In genomic region chr17:45063198-45063597, GRCh38 we compare ENCODE assay signal across 11 cellular contexts. TPM values are rescaled to one million over a fixed set of nuclear protein-coding genes. Genes with fewer than 3 reads are reported as not detected.
A peak's percentile ranks its signal among the peaks of the same experiment; 100 is the strongest.
DNase-seq lines count a peak whose midpoint lies in the region; ATAC-seq, FAIRE-seq and TF ChIP-seq lines count a peak whose summit lies in the region.
"Had no signal": no experiment of that assay in that cellular context is flagged by ENCODE, and none has a peak within 500 bp of the region (broad histone marks: within the 10 kb centered on the region; RNA-seq: fewer than 3 reads in every experiment).

No MANE protein-coding gene starts in this region.

- no peak for FAIRE-seq in HepG2 (lab: Jason Lieb, UNC)

- CTCF ChIA-PET in HepG2 (lab: Yijun Ruan, JAX; ENCODE audit: low intra/inter-chr PET ratio, low total read pairs) = no interaction called here

- H3K27ac ChIP-seq in HepG2 (ENCODE audit: extremely low read length, insufficient read depth, low read length) = peak overlapping the region; percentile 5
- no peak overlapping the region for H3K27ac ChIP-seq in right lobe of liver
- H3K27ac ChIP-seq in dorsolateral prefrontal cortex = peak overlapping the region in 16 of 59 donors; percentile 10 to 98 (median 48)
- peak overlapping the region; percentile 1 to 92 (median 44) for H3K27ac ChIP-seq in transverse colon
- no peak overlapping the region for H3K27ac ChIP-seq in foreskin keratinocyte
- H3K27ac ChIP-seq: body of pancreas had no signal

- POLR2A ChIA-PET in HepG2 (lab: Yijun Ruan, JAX) = interaction anchor here (0.6 to 1.1 kb wide), 4 partner anchors 13 to 85 kb away, joined by 3 read pairs; partner anchors contain the start of gene HEXIM1

- ATAC-seq in HepG2 = no peak
- ATAC-seq in right lobe of liver = no peak
- ATAC-seq in esophagus mucosa = no peak
- ATAC-seq in foreskin keratinocyte = no peak
- ATAC-seq: body of pancreas had no signal

- H3K9ac ChIP-seq in HepG2 (ENCODE audit: insufficient read depth, low read depth, low read length) = 0 out of 2 replicates have a peak overlapping the region, but pooled peaks have one; percentile 11

- H3K9me3 ChIP-seq in HepG2 (ENCODE audit: low read length) (no peaks in the 10 kb centered on the region), right lobe of liver (no peaks in the 10 kb centered on the region), transverse colon (no peaks in the 10 kb centered on the region)
- H3K9me3 ChIP-seq: body of pancreas had no signal

- no TSS peak for BruUV-seq in HepG2 (replicated peaks; lab: Mats Ljungman, UMichigan)

- WGBS in HepG2 (ENCODE audit: low lambda C conversion rate) = 92% methylated on average over 1 of the region's 1 CpG
- 50% methylated on average over 1 of the region's 1 CpG for WGBS in right lobe of liver (ENCODE audit: insufficient coverage, low coverage, low lambda C conversion rate, missing lambda C conversion rate)
- WGBS in transverse colon (ENCODE audit: low coverage in 1 of 2), 2 donors = 35 to 82% methylated on average over 1 of the region's 1 CpG

- intact Hi-C loops in HepG2 (cut with micrococcal nuclease; ENCODE audit: unreplicated experiment) (no loop called here), right lobe of liver (cut with DNase I) (no loop called here), dorsolateral prefrontal cortex (cut with DNase I) (loop anchor here in 1 of 2 donors (10.0 kb wide), 1 partner anchor 252 kb away; the partner anchor contains the start of gene MAP3K14), transverse colon (cut with DNase I; ENCODE audit: low total_unique reads) (no loop called here)

- DNase-seq in HepG2 (ENCODE audit: low spot score) = no peak
- no peak for DNase-seq in right lobe of liver
- peak; percentile 85 for DNase-seq in OCI-M1 (lab: John Stamatoyannopoulos, UW)
- DNase-seq in dorsolateral prefrontal cortex = no peak
- no peak for DNase-seq in transverse colon
- no peak for DNase-seq in foreskin keratinocyte
- DNase-seq in DMS53 (lab: John Stamatoyannopoulos, UW) = no peak
- DNase-seq: activated CD4-positive, alpha-beta T cell treated with anti-CD3 and anti-CD28 coated beads for 4 hours; body of pancreas; CD4-positive, CD25-positive, alpha-beta regulatory T cell had no signal

- H3K4me1 ChIP-seq in HepG2 (ENCODE audit: insufficient read depth, low read length) = peaks cover 46% of the 10 kb centered on the region
- H3K4me1 ChIP-seq in right lobe of liver = peaks cover 0 to 35% (median 14%) of the 10 kb centered on the region in 4 donors
- peaks cover 27 to 77% (median 55%) of the 10 kb centered on the region in 4 donors for H3K4me1 ChIP-seq in transverse colon
- peaks cover 21% of the 10 kb centered on the region for H3K4me1 ChIP-seq in foreskin keratinocyte

- no peak for TF ChIP-seq RAD21 in HepG2 (CRISPR knock-in tag; IDR thresholded peaks at IDR 0.05)

- TF ChIP-seq POLR2A in HepG2 (IDR thresholded peaks at IDR 0.05; ENCODE audit: insufficient read depth in 1 of 2, low read depth in 2 of 2, low read length in 2 of 2) (no peak), right lobe of liver (IDR thresholded peaks at IDR 0.05) (no peak), transverse colon (IDR thresholded peaks at IDR 0.05) (no peak)

- H2AFZ ChIP-seq in HepG2 (ENCODE audit: low read length) = no peak overlapping the region

- TF ChIP-seq CTCF in HepG2 (CRISPR knock-in tag; IDR thresholded peaks at IDR 0.05) (no peak), right lobe of liver (IDR thresholded peaks at IDR 0.05) (no peak), dorsolateral prefrontal cortex (IDR thresholded peaks at IDR 0.05 in 54 of 56, conservative IDR thresholded peaks at IDR 0.05 in 2 of 56; ENCODE audit: low read depth in 1 of 56, partially characterized antibody in 56 of 56) (no peak), transverse colon (IDR thresholded peaks at IDR 0.05) (no peak), foreskin keratinocyte (conservative IDR thresholded peaks at IDR 0.05) (no peak)

- peak overlapping the region; percentile 22 for H3K4me2 ChIP-seq in HepG2 (ENCODE audit: low read depth, low read length)

- in situ Hi-C loops in HepG2 (cut with HindIII; ENCODE audit: extremely low pct_ligation_motif_present, low pct_unique_long_range_greater_than_20kb) = no loop called here
- in situ Hi-C loops in transverse colon (cut with MboI; ENCODE audit: low pct_ligation_motif_present in 1 of 4, low pct_unique_long_range_greater_than_20kb in 1 of 4, low sequenced_read_pairs in 3 of 4) = no loop called here

- no peak overlapping the region for H3K4me3 ChIP-seq in HepG2 (replicated peaks in 1 of 3; ENCODE audit: insufficient read depth in 1 of 3, low read depth in 2 of 3, low read length in 3 of 3)
- no peak overlapping the region for H3K4me3 ChIP-seq in right lobe of liver
- H3K4me3 ChIP-seq in dorsolateral prefrontal cortex = peak overlapping the region in 30 of 59 donors; percentile 10 to 96 (median 84)
- peak overlapping the region in 1 of 4 donors; percentile 4 for H3K4me3 ChIP-seq in transverse colon
- H3K4me3 ChIP-seq: body of pancreas had no signal

- H3K27me3 ChIP-seq in HepG2 (ENCODE audit: control insufficient read depth in 1 of 2, insufficient read depth in 2 of 2, low read length in 2 of 2) (no peaks in the 10 kb centered on the region; a peak in 1 of 5 replicates), right lobe of liver (no peaks in the 10 kb centered on the region), dorsolateral prefrontal cortex (no peaks in the 10 kb centered on the region), transverse colon (no peaks in the 10 kb centered on the region), foreskin keratinocyte (no peaks in the 10 kb centered on the region)
- H3K27me3 ChIP-seq: body of pancreas had no signal

- peaks cover 7 to 10% of the 10 kb centered on the region in 2 experiments for H3K36me3 ChIP-seq in HepG2 (replicated peaks in 1 of 2; ENCODE audit: control insufficient read depth in 1 of 2, insufficient read depth in 2 of 2, low read length in 2 of 2)
- H3K36me3 ChIP-seq in right lobe of liver = peaks cover 0 to 3% (median 0%) of the 10 kb centered on the region in 4 donors
- H3K36me3 ChIP-seq in transverse colon = no peaks in the 10 kb centered on the region

- TF ChIP-seq EP300 in HepG2 (IDR thresholded peaks at IDR 0.05; ENCODE audit: low read depth in 2 of 2, low read length in 2 of 2) (no peak), HepG2 (CRISPR knock-in tag; IDR thresholded peaks at IDR 0.05; ENCODE audit: borderline replicate concordance) (no peak), transverse colon (IDR thresholded peaks at IDR 0.05; ENCODE audit: low read depth) (no peak)

- H4K20me1 ChIP-seq in HepG2 (ENCODE audit: insufficient read depth, low read length) = peaks cover 3% of the 10 kb centered on the region; the same call in 1 of the 2 replicates

- H3K79me2 ChIP-seq in HepG2 (ENCODE audit: insufficient read depth, low read length) = peaks cover 69% of the 10 kb centered on the region

RNA-seq across cellular contexts. Expression of gene NMT1, which starts 2.1 kb away (rescaled TPM):
- 142 and 194 TPM in 2 replicates for total RNA-seq in HepG2 (2016; rRNA removed; fragmentation: Illumina TruSeq; extraction: Trizol)
- total RNA-seq in HepG2 (2016; cell fraction: cytosol; rRNA removed; fragmentation: Illumina TruSeq; extraction: Trizol; ENCODE audit: low read depth) = 26.5 and 28.3 TPM in 2 replicates
- 140 and 195 TPM in 2 replicates for total RNA-seq in HepG2 (2016; cell fraction: insoluble cytoplasmic fraction; rRNA removed; fragmentation: Illumina TruSeq; extraction: Trizol)
- 38.6 and 40.6 TPM in 2 replicates for total RNA-seq in HepG2 (2016; cell fraction: membrane; rRNA removed; fragmentation: Illumina TruSeq; extraction: Trizol)
- 107 and 123 TPM in 2 replicates for total RNA-seq in HepG2 (2016; cell fraction: nucleus; rRNA removed; fragmentation: Illumina TruSeq; extraction: Trizol)
- 71.9 and 75.7 TPM in 2 replicates for polyA plus RNA-seq in HepG2 (2011; rRNA removed)
- 38.6 and 40.9 TPM in 2 replicates for polyA plus RNA-seq in HepG2 (2011; cell fraction: cytosol; rRNA removed)
- 44.4 and 51.3 TPM in 2 replicates for polyA plus RNA-seq in HepG2 (2011; cell fraction: nucleus; rRNA removed)
- 109 and 117 TPM in 2 replicates for polyA plus RNA-seq in HepG2 (2012)
- 13.3 and 16.4 TPM in 2 replicates for polyA plus RNA-seq in HepG2 (2016; cell fraction: cytosol; fragmentation: Illumina TruSeq; extraction: Trizol; ENCODE audit: low read depth)
- polyA plus RNA-seq in HepG2 (2016; cell fraction: insoluble cytoplasmic fraction; fragmentation: Illumina TruSeq; extraction: Trizol; ENCODE audit: low read depth) = 189 and 216 TPM in 2 replicates
- polyA plus RNA-seq in HepG2 (2016; cell fraction: membrane; fragmentation: Illumina TruSeq; extraction: Trizol; ENCODE audit: low read depth) = 22.9 and 24.5 TPM in 2 replicates
- polyA plus RNA-seq in HepG2 (2016; cell fraction: nucleus; fragmentation: Illumina TruSeq; extraction: Trizol; ENCODE audit: insufficient read depth, low read depth) = 111 and 125 TPM in 2 replicates
- 63.5 and 95.4 TPM in 2 replicates for polyA minus RNA-seq in HepG2 (2011; rRNA and poly(A)+ RNA removed; ENCODE audit: low replicate concordance)
- 254 and 276 TPM in 2 replicates for polyA minus RNA-seq in HepG2 (2011; cell fraction: cytosol; rRNA and poly(A)+ RNA removed)
- polyA minus RNA-seq in HepG2 (2011; cell fraction: nucleus; rRNA and poly(A)+ RNA removed) = 44.7 and 70.7 TPM in 2 replicates
- total RNA-seq in right lobe of liver = 10 to 100 TPM; 50.8 to 76.7 (median 72.0) TPM
- 100 to 1,000 TPM; 111 to 220 (median 159) TPM for total RNA-seq in dorsolateral prefrontal cortex
- total RNA-seq in transverse colon = 10 to 100 TPM; 16.1 to 83.8 (median 43.4) TPM
- total RNA-seq in esophagus mucosa = 63.0 TPM
- total RNA-seq in foreskin keratinocyte = 90.9 and 109 TPM in 2 replicates
- 188 and 193 TPM in 2 replicates for polyA plus RNA-seq in foreskin keratinocyte

RNA-seq across cellular contexts. Expression of gene DCAKD, which starts 11.8 kb away (rescaled TPM):
- total RNA-seq in HepG2 (2016; rRNA removed; fragmentation: Illumina TruSeq; extraction: Trizol) (29.2 and 31.1 TPM in 2 replicates), right lobe of liver (10 to 100 TPM; 13.2 to 20.6 (median 16.6) TPM), dorsolateral prefrontal cortex (10 to 100 TPM; 46.2 to 97.6 (median 62.3) TPM), transverse colon (100 to 1,000 TPM in 1 of 4 donors, 10 to 100 TPM in 2, 1 to 10 TPM in 1; 9.4 to 144 (median 27.4) TPM), esophagus mucosa (19.5 TPM), foreskin keratinocyte (30.4 and 30.8 TPM in 2 replicates)
- total RNA-seq in HepG2 (2016; cell fraction: cytosol; rRNA removed; fragmentation: Illumina TruSeq; extraction: Trizol; ENCODE audit: low read depth) = 17.8 and 18.9 TPM in 2 replicates
- 29.3 and 30.4 TPM in 2 replicates for total RNA-seq in HepG2 (2016; cell fraction: insoluble cytoplasmic fraction; rRNA removed; fragmentation: Illumina TruSeq; extraction: Trizol)
- total RNA-seq in HepG2 (2016; cell fraction: membrane; rRNA removed; fragmentation: Illumina TruSeq; extraction: Trizol) = 31.0 and 36.7 TPM in 2 replicates
- total RNA-seq in HepG2 (2016; cell fraction: nucleus; rRNA removed; fragmentation: Illumina TruSeq; extraction: Trizol) = 13.3 and 14.3 TPM in 2 replicates
- polyA plus RNA-seq in HepG2 (2011; rRNA removed) (25.9 and 30.2 TPM in 2 replicates), foreskin keratinocyte (19.8 and 21.1 TPM in 2 replicates)
- polyA plus RNA-seq in HepG2 (2011; cell fraction: cytosol; rRNA removed) = 27.0 and 35.9 TPM in 2 replicates
- 35.9 and 42.1 TPM in 2 replicates for polyA plus RNA-seq in HepG2 (2011; cell fraction: nucleus; rRNA removed)
- 21.9 and 25.6 TPM in 2 replicates for polyA plus RNA-seq in HepG2 (2012)
- polyA plus RNA-seq in HepG2 (2016; cell fraction: cytosol; fragmentation: Illumina TruSeq; extraction: Trizol; ENCODE audit: low read depth) = 14.2 and 18.1 TPM in 2 replicates
- polyA plus RNA-seq in HepG2 (2016; cell fraction: insoluble cytoplasmic fraction; fragmentation: Illumina TruSeq; extraction: Trizol; ENCODE audit: low read depth) = 30.0 and 35.6 TPM in 2 replicates
- polyA plus RNA-seq in HepG2 (2016; cell fraction: membrane; fragmentation: Illumina TruSeq; extraction: Trizol; ENCODE audit: low read depth) = 26.8 and 28.1 TPM in 2 replicates
- polyA plus RNA-seq in HepG2 (2016; cell fraction: nucleus; fragmentation: Illumina TruSeq; extraction: Trizol; ENCODE audit: insufficient read depth, low read depth) = 28.5 and 31.2 TPM in 2 replicates
- 34.7 and 107 TPM in 2 replicates for polyA minus RNA-seq in HepG2 (2011; rRNA and poly(A)+ RNA removed; ENCODE audit: low replicate concordance)
- 36.1 and 39.1 TPM in 2 replicates for polyA minus RNA-seq in HepG2 (2011; cell fraction: cytosol; rRNA and poly(A)+ RNA removed)
- polyA minus RNA-seq in HepG2 (2011; cell fraction: nucleus; rRNA and poly(A)+ RNA removed) = 14.9 and 19.5 TPM in 2 replicates

Comparison
In these comparisons a context has a peak if more than half of its experiments do, and no peak if none do; other contexts are left out.
1. H3K27ac ChIP-seq: peak in HepG2 (single experiment) and transverse colon (4 of 4); none in right lobe of liver (0 of 3) and foreskin keratinocyte (single experiment).
2. H3K4me3 ChIP-seq: peak in dorsolateral prefrontal cortex (30 of 59); none in HepG2 (0 of 3) and right lobe of liver (0 of 3).